In the genomic region with DNA sequence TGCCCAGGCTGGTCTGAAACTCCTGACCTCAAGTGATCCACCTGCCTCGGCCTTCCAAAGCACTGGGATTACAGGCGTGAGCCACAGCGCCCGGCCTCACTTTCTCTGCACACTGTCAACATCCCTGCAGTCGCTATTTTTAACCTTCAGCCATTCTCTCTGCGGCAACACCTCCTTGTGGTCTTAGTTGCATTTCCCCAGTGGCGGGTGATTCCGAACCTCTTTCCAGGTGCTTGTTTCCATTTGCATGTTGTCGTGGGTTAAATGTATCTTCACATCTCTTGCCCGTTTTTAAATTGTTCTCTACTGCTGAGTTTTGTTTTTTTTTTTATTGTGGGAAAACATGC, we compare ENCODE assay signal across 1 cellular context.
TF ChIP-seq lines count a peak whose summit lies in the region.

No MANE protein-coding gene starts in this region.

TF ChIP-seq in K562, 482 proteins besides CTCF, POLR2A, EP300 and RAD21:
- TF ChIP-seq PHF21A (IDR thresholded peaks at IDR 0.05; ENCODE audit: borderline replicate concordance, low read depth) (no peak), SETDB1 (IDR thresholded peaks at IDR 0.05; ENCODE audit: low read length) (no peak), MEF2A (IDR thresholded peaks at IDR 0.05; ENCODE audit: control insufficient read depth, low read depth, low read length) (peak; percentile 44; the same call in 1 of the 2 replicates), RCOR1 (IDR thresholded peaks at IDR 0.05; ENCODE audit: borderline replicate concordance in 1 of 2, low read depth in 2 of 2, low read length in 2 of 2) (no peak), STAG1 (CRISPR knock-in tag; IDR thresholded peaks at IDR 0.05; ENCODE audit: borderline replicate concordance) (no peak), PHB2 (IDR thresholded peaks at IDR 0.05; ENCODE audit: low read depth) (no peak), CEBPG (CRISPR knock-in tag; IDR thresholded peaks at IDR 0.05) (no peak), CEBPG (tag; conservative IDR thresholded peaks at IDR 0.05 in 1 of 2, IDR thresholded peaks at IDR 0.05 in 1 of 2) (no peak), PPARD (CRISPR knock-in tag; IDR thresholded peaks at IDR 0.05) (no peak), TEAD1 (CRISPR knock-in tag; IDR thresholded peaks at IDR 0.05) (no peak), ZNF316 (IDR thresholded peaks at IDR 0.05) (no peak), RNF2 (IDR thresholded peaks at IDR 0.05) (no peak)
- TF ChIP-seq, protein P1, sequence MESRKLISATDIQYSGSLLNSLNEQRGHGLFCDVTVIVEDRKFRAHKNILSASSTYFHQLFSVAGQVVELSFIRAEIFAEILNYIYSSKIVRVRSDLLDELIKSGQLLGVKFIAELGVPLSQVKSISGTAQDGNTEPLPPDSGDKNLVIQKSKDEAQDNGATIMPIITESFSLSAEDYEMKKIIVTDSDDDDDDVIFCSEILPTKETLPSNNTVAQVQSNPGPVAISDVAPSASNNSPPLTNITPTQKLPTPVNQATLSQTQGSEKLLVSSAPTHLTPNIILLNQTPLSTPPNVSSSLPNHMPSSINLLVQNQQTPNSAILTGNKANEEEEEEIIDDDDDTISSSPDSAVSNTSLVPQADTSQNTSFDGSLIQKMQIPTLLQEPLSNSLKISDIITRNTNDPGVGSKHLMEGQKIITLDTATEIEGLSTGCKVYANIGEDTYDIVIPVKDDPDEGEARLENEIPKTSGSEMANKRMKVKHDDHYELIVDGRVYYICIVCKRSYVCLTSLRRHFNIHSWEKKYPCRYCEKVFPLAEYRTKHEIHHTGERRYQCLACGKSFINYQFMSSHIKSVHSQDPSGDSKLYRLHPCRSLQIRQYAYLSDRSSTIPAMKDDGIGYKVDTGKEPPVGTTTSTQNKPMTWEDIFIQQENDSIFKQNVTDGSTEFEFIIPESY (CRISPR knock-in tag; IDR thresholded peaks at IDR 0.05), result peak; percentile 94
- TF ChIP-seq, protein P2, sequence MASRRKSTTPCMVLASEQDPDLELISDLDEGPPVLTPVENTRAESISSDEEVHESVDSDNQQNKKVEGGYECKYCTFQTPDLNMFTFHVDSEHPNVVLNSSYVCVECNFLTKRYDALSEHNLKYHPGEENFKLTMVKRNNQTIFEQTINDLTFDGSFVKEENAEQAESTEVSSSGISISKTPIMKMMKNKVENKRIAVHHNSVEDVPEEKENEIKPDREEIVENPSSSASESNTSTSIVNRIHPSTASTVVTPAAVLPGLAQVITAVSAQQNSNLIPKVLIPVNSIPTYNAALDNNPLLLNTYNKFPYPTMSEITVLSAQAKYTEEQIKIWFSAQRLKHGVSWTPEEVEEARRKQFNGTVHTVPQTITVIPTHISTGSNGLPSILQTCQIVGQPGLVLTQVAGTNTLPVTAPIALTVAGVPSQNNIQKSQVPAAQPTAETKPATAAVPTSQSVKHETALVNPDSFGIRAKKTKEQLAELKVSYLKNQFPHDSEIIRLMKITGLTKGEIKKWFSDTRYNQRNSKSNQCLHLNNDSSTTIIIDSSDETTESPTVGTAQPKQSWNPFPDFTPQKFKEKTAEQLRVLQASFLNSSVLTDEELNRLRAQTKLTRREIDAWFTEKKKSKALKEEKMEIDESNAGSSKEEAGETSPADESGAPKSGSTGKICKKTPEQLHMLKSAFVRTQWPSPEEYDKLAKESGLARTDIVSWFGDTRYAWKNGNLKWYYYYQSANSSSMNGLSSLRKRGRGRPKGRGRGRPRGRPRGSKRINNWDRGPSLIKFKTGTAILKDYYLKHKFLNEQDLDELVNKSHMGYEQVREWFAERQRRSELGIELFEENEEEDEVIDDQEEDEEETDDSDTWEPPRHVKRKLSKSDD (conservative IDR thresholded peaks at IDR 0.05; ENCODE audit: low read length), result no peak
- TF ChIP-seq, protein P3, sequence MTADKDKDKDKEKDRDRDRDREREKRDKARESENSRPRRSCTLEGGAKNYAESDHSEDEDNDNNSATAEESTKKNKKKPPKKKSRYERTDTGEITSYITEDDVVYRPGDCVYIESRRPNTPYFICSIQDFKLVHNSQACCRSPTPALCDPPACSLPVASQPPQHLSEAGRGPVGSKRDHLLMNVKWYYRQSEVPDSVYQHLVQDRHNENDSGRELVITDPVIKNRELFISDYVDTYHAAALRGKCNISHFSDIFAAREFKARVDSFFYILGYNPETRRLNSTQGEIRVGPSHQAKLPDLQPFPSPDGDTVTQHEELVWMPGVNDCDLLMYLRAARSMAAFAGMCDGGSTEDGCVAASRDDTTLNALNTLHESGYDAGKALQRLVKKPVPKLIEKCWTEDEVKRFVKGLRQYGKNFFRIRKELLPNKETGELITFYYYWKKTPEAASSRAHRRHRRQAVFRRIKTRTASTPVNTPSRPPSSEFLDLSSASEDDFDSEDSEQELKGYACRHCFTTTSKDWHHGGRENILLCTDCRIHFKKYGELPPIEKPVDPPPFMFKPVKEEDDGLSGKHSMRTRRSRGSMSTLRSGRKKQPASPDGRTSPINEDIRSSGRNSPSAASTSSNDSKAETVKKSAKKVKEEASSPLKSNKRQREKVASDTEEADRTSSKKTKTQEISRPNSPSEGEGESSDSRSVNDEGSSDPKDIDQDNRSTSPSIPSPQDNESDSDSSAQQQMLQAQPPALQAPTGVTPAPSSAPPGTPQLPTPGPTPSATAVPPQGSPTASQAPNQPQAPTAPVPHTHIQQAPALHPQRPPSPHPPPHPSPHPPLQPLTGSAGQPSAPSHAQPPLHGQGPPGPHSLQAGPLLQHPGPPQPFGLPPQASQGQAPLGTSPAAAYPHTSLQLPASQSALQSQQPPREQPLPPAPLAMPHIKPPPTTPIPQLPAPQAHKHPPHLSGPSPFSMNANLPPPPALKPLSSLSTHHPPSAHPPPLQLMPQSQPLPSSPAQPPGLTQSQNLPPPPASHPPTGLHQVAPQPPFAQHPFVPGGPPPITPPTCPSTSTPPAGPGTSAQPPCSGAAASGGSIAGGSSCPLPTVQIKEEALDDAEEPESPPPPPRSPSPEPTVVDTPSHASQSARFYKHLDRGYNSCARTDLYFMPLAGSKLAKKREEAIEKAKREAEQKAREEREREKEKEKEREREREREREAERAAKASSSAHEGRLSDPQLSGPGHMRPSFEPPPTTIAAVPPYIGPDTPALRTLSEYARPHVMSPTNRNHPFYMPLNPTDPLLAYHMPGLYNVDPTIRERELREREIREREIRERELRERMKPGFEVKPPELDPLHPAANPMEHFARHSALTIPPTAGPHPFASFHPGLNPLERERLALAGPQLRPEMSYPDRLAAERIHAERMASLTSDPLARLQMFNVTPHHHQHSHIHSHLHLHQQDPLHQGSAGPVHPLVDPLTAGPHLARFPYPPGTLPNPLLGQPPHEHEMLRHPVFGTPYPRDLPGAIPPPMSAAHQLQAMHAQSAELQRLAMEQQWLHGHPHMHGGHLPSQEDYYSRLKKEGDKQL (CRISPR knock-in tag; IDR thresholded peaks at IDR 0.05; ENCODE audit: borderline replicate concordance), result no peak
- TF ChIP-seq, protein P4, sequence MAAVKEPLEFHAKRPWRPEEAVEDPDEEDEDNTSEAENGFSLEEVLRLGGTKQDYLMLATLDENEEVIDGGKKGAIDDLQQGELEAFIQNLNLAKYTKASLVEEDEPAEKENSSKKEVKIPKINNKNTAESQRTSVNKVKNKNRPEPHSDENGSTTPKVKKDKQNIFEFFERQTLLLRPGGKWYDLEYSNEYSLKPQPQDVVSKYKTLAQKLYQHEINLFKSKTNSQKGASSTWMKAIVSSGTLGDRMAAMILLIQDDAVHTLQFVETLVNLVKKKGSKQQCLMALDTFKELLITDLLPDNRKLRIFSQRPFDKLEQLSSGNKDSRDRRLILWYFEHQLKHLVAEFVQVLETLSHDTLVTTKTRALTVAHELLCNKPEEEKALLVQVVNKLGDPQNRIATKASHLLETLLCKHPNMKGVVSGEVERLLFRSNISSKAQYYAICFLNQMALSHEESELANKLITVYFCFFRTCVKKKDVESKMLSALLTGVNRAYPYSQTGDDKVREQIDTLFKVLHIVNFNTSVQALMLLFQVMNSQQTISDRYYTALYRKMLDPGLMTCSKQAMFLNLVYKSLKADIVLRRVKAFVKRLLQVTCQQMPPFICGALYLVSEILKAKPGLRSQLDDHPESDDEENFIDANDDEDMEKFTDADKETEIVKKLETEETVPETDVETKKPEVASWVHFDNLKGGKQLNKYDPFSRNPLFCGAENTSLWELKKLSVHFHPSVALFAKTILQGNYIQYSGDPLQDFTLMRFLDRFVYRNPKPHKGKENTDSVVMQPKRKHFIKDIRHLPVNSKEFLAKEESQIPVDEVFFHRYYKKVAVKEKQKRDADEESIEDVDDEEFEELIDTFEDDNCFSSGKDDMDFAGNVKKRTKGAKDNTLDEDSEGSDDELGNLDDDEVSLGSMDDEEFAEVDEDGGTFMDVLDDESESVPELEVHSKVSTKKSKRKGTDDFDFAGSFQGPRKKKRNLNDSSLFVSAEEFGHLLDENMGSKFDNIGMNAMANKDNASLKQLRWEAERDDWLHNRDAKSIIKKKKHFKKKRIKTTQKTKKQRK (IDR thresholded peaks at IDR 0.05; ENCODE audit: borderline replicate concordance, low read depth, low read length), result no peak
